10 cellular contexts compared by ENCODE assay signal in genomic region chr6:52227495-52227894, GRCh38.
DNase-seq lines count a peak whose midpoint lies in the region; ATAC-seq, FAIRE-seq and TF ChIP-seq lines count a peak whose summit lies in the region.
"Had no signal": no experiment of that assay in that cellular context is flagged by ENCODE, and none has a peak within 500 bp of the region (broad histone marks: within the 10 kb centered on the region; RNA-seq: fewer than 3 reads in every experiment).

No MANE protein-coding gene starts in this region.

- peak; percentile 93 for DNase-seq in GM12864 (ENCODE audit: low read depth)
- peak; percentile 9 for DNase-seq in activated naive CD8-positive, alpha-beta T cell treated with anti-CD3 and anti-CD28 coated beads, Interleukin-2, amount 50 U/mL, for 16 hours (ENCODE audit: low read depth, low spot score)
- no peak for DNase-seq in D721Med (ENCODE audit: insufficient read length, low spot score)
- no peak for DNase-seq in WERI-Rb-1
- no peak for DNase-seq in brain microvascular endothelial cell
- no peak for DNase-seq in hippocampal formation (lab: John Stamatoyannopoulos, UW)
- DNase-seq: activated B cell treated with CpG ODN at 0.5 μM for 24 hours, C1 segment of cervical spinal cord had no signal

- H3K4me3 ChIP-seq in GM12864 (ENCODE audit: low read depth, low read length) (no peak overlapping the region), WERI-Rb-1 (ENCODE audit: low read depth, low read length) (no peak overlapping the region), brain microvascular endothelial cell (ENCODE audit: low read depth, low read length) (no peak overlapping the region)

- in situ Hi-C loops in brain microvascular endothelial cell (cut with HindIII; ENCODE audit: low pct_ligation_motif_present, low sequenced_read_pairs) = no loop called here

- H3K9me3 ChIP-seq in WERI-Rb-1 (ENCODE audit: severe bottlenecking) = no peaks in the 10 kb centered on the region

- H3K27ac ChIP-seq in WERI-Rb-1 = no peak overlapping the region
- H3K27ac ChIP-seq in brain microvascular endothelial cell = no peak overlapping the region

- no peaks in the 10 kb centered on the region for H3K36me3 ChIP-seq in WERI-Rb-1
- H3K36me3 ChIP-seq in brain microvascular endothelial cell (replicated peaks) = no peaks in the 10 kb centered on the region

- no peak for FAIRE-seq in D721Med (lab: Jason Lieb, UNC)

- H3K27me3 ChIP-seq in WERI-Rb-1 (ENCODE audit: insufficient read depth, low read depth, severe bottlenecking) = peaks cover 7% of the 10 kb centered on the region
- H3K27me3 ChIP-seq in brain microvascular endothelial cell (replicated peaks) = no peaks in the 10 kb centered on the region

- TF ChIP-seq CTCF in GM12864 (IDR thresholded peaks at IDR 0.05; ENCODE audit: low read depth, low read length, missing control alignments) (no peak), D721Med (IDR thresholded peaks at IDR 0.05; ENCODE audit: insufficient read depth, missing control alignments) (no peak), WERI-Rb-1 (IDR thresholded peaks at IDR 0.05; ENCODE audit: low read depth, low read length) (no peak), brain microvascular endothelial cell (IDR thresholded peaks at IDR 0.05; ENCODE audit: low read depth, low read length, missing control alignments) (no peak)

- ATAC-seq in GM21367 (IDR thresholded peaks at IDR 0.05; ENCODE audit: unreplicated experiment) (peak; percentile 99), HG03439 (IDR thresholded peaks at IDR 0.05; ENCODE audit: unreplicated experiment) (peak; percentile 100)

Comparison
In these comparisons a context has a peak if more than half of its experiments do, and no peak if none do; other contexts are left out.
1. DNase-seq: peak in GM12864 (single experiment) and activated naive CD8-positive, alpha-beta T cell treated with anti-CD3 and anti-CD28 coated beads, Interleukin-2, amount 50 U/mL, for 16 hours (single experiment); none in D721Med (single experiment), WERI-Rb-1 (single experiment), brain microvascular endothelial cell (single experiment) and hippocampal formation (0 of 2).